ENCODE assay signal across 10 cellular contexts in the genomic region with DNA sequence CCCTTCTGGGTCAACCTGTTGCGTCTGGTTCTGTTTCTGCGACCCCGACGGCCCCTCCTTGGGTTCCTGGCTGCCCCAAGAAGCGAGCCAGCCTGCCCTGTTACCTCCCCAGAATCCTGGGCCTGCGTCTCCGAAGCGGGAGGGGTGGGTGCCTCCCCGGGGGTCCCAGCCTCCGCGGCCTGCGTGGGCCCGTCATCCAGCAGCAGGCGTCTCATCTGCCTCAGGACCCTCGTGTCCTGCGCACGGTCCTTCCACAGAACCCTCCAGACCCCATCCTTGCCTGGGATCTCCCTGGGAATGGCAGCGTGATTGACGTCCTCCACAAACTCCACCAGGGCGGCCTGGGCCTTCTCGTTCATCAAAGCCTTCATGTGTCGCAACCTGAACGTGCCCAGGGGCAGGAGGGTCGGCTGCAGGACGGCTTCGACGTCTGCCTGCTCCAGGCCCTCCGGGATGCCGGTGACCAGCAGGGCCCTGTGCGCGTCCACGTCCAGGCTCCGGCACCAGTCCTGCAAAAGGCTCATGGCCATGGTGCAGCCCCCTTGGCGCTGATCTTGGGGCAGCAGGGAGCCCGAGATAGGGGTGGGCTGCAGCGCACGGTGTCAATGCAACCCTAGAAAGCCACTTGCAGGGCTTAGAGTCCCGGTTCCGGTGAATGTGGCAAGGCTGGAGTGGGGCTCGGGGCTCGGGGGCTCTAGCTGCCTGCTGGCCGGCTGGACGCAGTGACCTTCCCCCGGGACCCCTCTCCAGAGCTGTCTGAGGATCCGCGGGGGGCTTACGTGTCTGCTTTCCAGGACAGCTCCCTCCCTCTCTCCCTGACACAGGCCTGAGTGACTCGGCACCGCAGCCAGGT. TPM values are rescaled to one million over a fixed set of nuclear protein-coding genes. Genes with fewer than 3 reads are reported as not detected.
A peak's percentile ranks its signal among the peaks of the same experiment; 100 is the strongest.
DNase-seq lines count a peak whose midpoint lies in the region; ATAC-seq and TF ChIP-seq lines count a peak whose summit lies in the region.
"Had no signal": no experiment of that assay in that cellular context is flagged by ENCODE, and none has a peak within 500 bp of the region (broad histone marks: within the 10 kb centered on the region; RNA-seq: fewer than 3 reads in every experiment).

No MANE protein-coding gene starts in this region.

- H3K27ac Mint-ChIP-seq in CD4-positive, alpha-beta T cell: peak overlapping the region; percentile 67
- no peak overlapping the region for H3K27ac Mint-ChIP-seq in T-helper 17 cell

- no peak overlapping the region for H3K27ac ChIP-seq in CD4-positive, alpha-beta T cell (ENCODE audit: low read depth, low read length)
- H3K27ac ChIP-seq in psoas muscle: no peak overlapping the region

- peaks cover 54% of the 10 kb centered on the region for H3K27me3 Mint-ChIP-seq in CD4-positive, alpha-beta T cell
- peaks cover 53% of the 10 kb centered on the region for H3K27me3 Mint-ChIP-seq in T-helper 17 cell

- CTCF ChIA-PET in CD4-positive, alpha-beta T cell (lab: Charles Lee): no interaction called here

- peak overlapping the region; percentile 92 for H3K4me3 Mint-ChIP-seq in CD4-positive, alpha-beta T cell
- H3K4me3 Mint-ChIP-seq in T-helper 17 cell: peak overlapping the region; percentile 89

- no peaks in the 10 kb centered on the region for H3K9me3 Mint-ChIP-seq in CD4-positive, alpha-beta T cell

- H3K4me3 ChIP-seq in foreskin fibroblast (ENCODE audit: low read depth in 1 of 2, low read length in 2 of 2) (peak overlapping the region; percentile 41 to 55), psoas muscle (peak overlapping the region; percentile 41)

- no peak for ATAC-seq in CD4-positive, alpha-beta T cell (ENCODE audit: poor library complexity)
- ATAC-seq in T-helper 17 cell: no peak
- no peak for ATAC-seq in psoas muscle
- ATAC-seq in HG02763 (IDR thresholded peaks at IDR 0.05; ENCODE audit: unreplicated experiment): no peak
- no peak for ATAC-seq in HG03280 (IDR thresholded peaks at IDR 0.05; ENCODE audit: unreplicated experiment)
- ATAC-seq in HG02798 (IDR thresholded peaks at IDR 0.05; ENCODE audit: poor library complexity, unreplicated experiment): no peak

- no peak for TF ChIP-seq CTCF in CD4-positive, alpha-beta T cell (IDR thresholded peaks at IDR 0.05)
- no peak for TF ChIP-seq CTCF in foreskin fibroblast (IDR thresholded peaks at IDR 0.05; ENCODE audit: low read depth, low read length)
- TF ChIP-seq CTCF in psoas muscle (IDR thresholded peaks at IDR 0.05): no peak

- POLR2A ChIA-PET in CD4-positive, alpha-beta T cell (lab: Charles Lee): no interaction called here

- H3K36me3 ChIP-seq in psoas muscle (ENCODE audit: insufficient read depth in 1 of 2, low read depth in 1 of 2): no peaks in the 10 kb centered on the region

- H3K4me1 Mint-ChIP-seq in CD4-positive, alpha-beta T cell (ENCODE audit: low read depth): peaks cover 12% of the 10 kb centered on the region
- H3K4me1 Mint-ChIP-seq in T-helper 17 cell: peaks cover 15% of the 10 kb centered on the region

- H3K4me1 ChIP-seq in psoas muscle: no peaks in the 10 kb centered on the region

- WGBS in psoas muscle, 3 donors: 42 to 55% (median 48%) methylated on average over 45 to 49 of the region's 49 CpGs

- DNase-seq in CD4-positive, alpha-beta T cell: no peak
- no peak for DNase-seq in T-helper 17 cell
- no peak for DNase-seq in foreskin fibroblast
- no peak for DNase-seq in psoas muscle
- no peak for DNase-seq in inferior parietal cortex (ENCODE audit: extremely low spot score)

- H3K9me3 ChIP-seq in CD4-positive, alpha-beta T cell (ENCODE audit: control insufficient read depth, low read length): no peaks in the 10 kb centered on the region
- H3K9me3 ChIP-seq in T-helper 17 cell (ENCODE audit: control insufficient read depth, low read length, poor library complexity, severe bottlenecking) (no peaks in the 10 kb centered on the region), psoas muscle (no peaks in the 10 kb centered on the region)

- no peaks in the 10 kb centered on the region for H3K36me3 Mint-ChIP-seq in CD4-positive, alpha-beta T cell (ENCODE audit: low read depth)
- H3K36me3 Mint-ChIP-seq in T-helper 17 cell (ENCODE audit: low read depth): peaks cover 12% of the 10 kb centered on the region

- H3K27me3 ChIP-seq in CD4-positive, alpha-beta T cell (ENCODE audit: control insufficient read depth, insufficient read depth, low read length): peaks cover 45% of the 10 kb centered on the region
- peaks cover 0 to 44% (median 16%) of the 10 kb centered on the region in 3 donors for H3K27me3 ChIP-seq in psoas muscle (ENCODE audit: insufficient read depth in 3 of 3, low read length in 2 of 3)

- intact Hi-C loops in CD4-positive, alpha-beta T cell (cut with DNase I, micrococcal nuclease): no loop called here
- intact Hi-C loops in psoas muscle (cut with DNase I): no loop called here

RNA-seq across cellular contexts. Expression of gene PNMA8B, which starts 0.5 kb away (rescaled TPM):
- under 1 TPM; 0.14 to 0.19 TPM for total RNA-seq in CD4-positive, alpha-beta T cell
- under 1 TPM; 0.17 to 0.18 TPM for total RNA-seq in T-helper 17 cell
- under 1 TPM; 0.17 to 0.52 (median 0.43) TPM for total RNA-seq in psoas muscle
- polyA plus RNA-seq in psoas muscle: under 1 TPM; 0.16 to 0.43 (median 0.18) TPM
- total RNA-seq: G401; T-helper 1 cell treated with Interleukin-12 subunit alpha and Interleukin-12 subunit beta and Interleukin-4 antibody, amounts not matched to agents 30 ng/mL and 1 ng/mL, for 36 hours had no signal

RNA-seq across cellular contexts. Expression of gene PNMA8A, which starts 23.8 kb away (rescaled TPM):
- total RNA-seq in CD4-positive, alpha-beta T cell: not detected
- not detected for total RNA-seq in T-helper 17 cell
- total RNA-seq in psoas muscle: 1 to 10 TPM in 2 of 4 donors, under 1 TPM in 2; 0.48 to 3.8 (median 1.5) TPM
- 1 to 10 TPM in 1 of 3 donors, under 1 TPM in 2; 0.11 to 2.2 (median 0.38) TPM for polyA plus RNA-seq in psoas muscle
- total RNA-seq: T-helper 1 cell treated with Interleukin-12 subunit alpha and Interleukin-12 subunit beta and Interleukin-4 antibody, amounts not matched to agents 30 ng/mL and 1 ng/mL, for 36 hours had no signal
